ENCODE assay signal across 16 cellular contexts in the genomic region with DNA sequence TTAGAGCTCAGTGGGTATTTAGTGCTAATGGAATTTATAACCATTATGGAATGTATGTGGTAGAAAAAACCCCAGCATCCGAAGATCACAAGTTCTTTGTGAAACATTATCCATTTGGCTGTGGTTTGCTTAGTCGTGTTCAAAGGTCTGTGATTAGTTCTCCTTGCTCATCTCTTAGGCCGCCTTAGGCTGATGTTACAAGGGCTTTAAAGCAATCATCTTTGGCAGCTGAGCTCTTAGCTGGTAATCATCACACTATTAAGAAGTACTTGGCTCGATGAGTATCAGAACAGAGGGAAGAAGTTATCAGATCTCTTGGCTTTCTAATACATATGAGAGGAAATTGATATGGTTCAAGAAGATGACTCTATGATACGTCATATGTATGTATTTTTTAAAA.
A peak's percentile ranks its signal among the peaks of the same experiment; 100 is the strongest.
DNase-seq lines count a peak whose midpoint lies in the region; ATAC-seq, FAIRE-seq and TF ChIP-seq lines count a peak whose summit lies in the region.
"Had no signal": no experiment of that assay in that cellular context is flagged by ENCODE, and none has a peak within 500 bp of the region (broad histone marks: within the 10 kb centered on the region; RNA-seq: fewer than 3 reads in every experiment).

No MANE protein-coding gene starts in this region.

- FAIRE-seq in D721Med (lab: Jason Lieb, UNC), result peak; percentile 97
- FAIRE-seq: TTC549 had no signal

- H3K36me3 ChIP-seq in neural cell (ENCODE audit: insufficient read depth, low read length), result no peaks in the 10 kb centered on the region

- H4K20me1 ChIP-seq in neural cell (ENCODE audit: insufficient read depth), result no peaks in the 10 kb centered on the region

- H3K4me2 ChIP-seq in neural cell (ENCODE audit: low read length), result no peak overlapping the region

- no peak overlapping the region for H3K27ac Mint-ChIP-seq in natural killer cell treated with Interleukin-12 subunit alpha and Interleukin-12 subunit beta and Interleukin-15 and Interleukin-18, amount 100 ng/mL, for 72 hours
- H3K27ac Mint-ChIP-seq: activated naive CD8-positive, alpha-beta T cell treated with anti-CD3 and anti-CD28 coated beads, Interleukin-2, amount 10 ng/mL, durations not matched to agents 7 days and 5 days; CD4-positive, alpha-beta memory T cell had no signal

- TF ChIP-seq CTCF in D721Med (IDR thresholded peaks at IDR 0.05; ENCODE audit: insufficient read depth, missing control alignments), result no peak
- no peak for TF ChIP-seq CTCF in neural cell (IDR thresholded peaks at IDR 0.05; ENCODE audit: poor library complexity, severe bottlenecking)

- H3K4me3 Mint-ChIP-seq in natural killer cell treated with Interleukin-12 subunit alpha and Interleukin-12 subunit beta and Interleukin-15 and Interleukin-18, amount 100 ng/mL, for 72 hours, result no peak overlapping the region
- H3K4me3 Mint-ChIP-seq: activated naive CD8-positive, alpha-beta T cell treated with anti-CD3 and anti-CD28 coated beads, Interleukin-2, amount 10 ng/mL, durations not matched to agents 7 days and 5 days; CD4-positive, alpha-beta memory T cell had no signal

- intact Hi-C loops in posterior cingulate gyrus (cut with DNase I), result no loop called here

- TF ChIP-seq EP300 in neural cell (conservative IDR thresholded peaks at IDR 0.05; ENCODE audit: poor library complexity, severe bottlenecking), result peak; percentile 16

- peaks cover 8% of the 10 kb centered on the region for H3K9me3 Mint-ChIP-seq in natural killer cell treated with Interleukin-12 subunit alpha and Interleukin-12 subunit beta and Interleukin-15 and Interleukin-18, amount 100 ng/mL, for 72 hours
- H3K9me3 Mint-ChIP-seq: activated naive CD8-positive, alpha-beta T cell treated with anti-CD3 and anti-CD28 coated beads, Interleukin-2, amount 10 ng/mL, durations not matched to agents 7 days and 5 days had no signal

- H3K9ac ChIP-seq in neural cell (ENCODE audit: low read length), result no peak overlapping the region

- no peaks in the 10 kb centered on the region for H3K4me1 Mint-ChIP-seq in natural killer cell treated with Interleukin-12 subunit alpha and Interleukin-12 subunit beta and Interleukin-15 and Interleukin-18, amount 100 ng/mL, for 72 hours (ENCODE audit: low read depth in 2 of 2)
- H3K4me1 Mint-ChIP-seq: activated naive CD8-positive, alpha-beta T cell treated with anti-CD3 and anti-CD28 coated beads, Interleukin-2, amount 10 ng/mL, durations not matched to agents 7 days and 5 days; CD4-positive, alpha-beta memory T cell had no signal

- H3K9me2 ChIP-seq in neural cell (ENCODE audit: insufficient read depth, low read length), result no peaks in the 10 kb centered on the region

- no peaks in the 10 kb centered on the region for H3K27me3 ChIP-seq in neural cell (ENCODE audit: insufficient read depth, low read depth, low read length)

- no peak for ATAC-seq in natural killer cell treated with Interleukin-12 subunit alpha and Interleukin-12 subunit beta and Interleukin-15 and Interleukin-18, amount 100 ng/mL, for 72 hours

- no peaks in the 10 kb centered on the region for H3K9me3 ChIP-seq in neural cell (ENCODE audit: low read length)

- no peak overlapping the region for H2AFZ ChIP-seq in neural cell (ENCODE audit: low read depth, low read length)

- no peak overlapping the region for H3K4me3 ChIP-seq in neural cell (ENCODE audit: low read length)

- H3K36me3 Mint-ChIP-seq in natural killer cell treated with Interleukin-12 subunit alpha and Interleukin-12 subunit beta and Interleukin-15 and Interleukin-18, amount 100 ng/mL, for 72 hours, result no peaks in the 10 kb centered on the region
- H3K36me3 Mint-ChIP-seq: activated naive CD8-positive, alpha-beta T cell treated with anti-CD3 and anti-CD28 coated beads, Interleukin-2, amount 10 ng/mL, durations not matched to agents 7 days and 5 days; CD4-positive, alpha-beta memory T cell had no signal

- DNase-seq in D721Med (ENCODE audit: insufficient read length, low spot score), result peak; percentile 24
- peak; percentile 67 for DNase-seq in NCI-H2227 treated with DMSO at 0.1 percent for 48 hours (lab: John Stamatoyannopoulos, UW)
- peak; percentile 23 for DNase-seq in epidermal melanocyte (ENCODE audit: insufficient read length, low spot score)
- no peak for DNase-seq in posterior cingulate gyrus
- DNase-seq in natural killer cell treated with Interleukin-12 subunit alpha and Interleukin-12 subunit beta and Interleukin-15 and Interleukin-18, amount 100 ng/mL, for 72 hours (ENCODE audit: low spot score), result no peak
- no peak for DNase-seq in activated effector memory CD4-positive, alpha-beta T cell treated with Interleukin-2 at 50 U/mL for 16 hours
- no peak for DNase-seq in NCI-H774 (lab: John Stamatoyannopoulos, UW)
- DNase-seq: activated naive CD8-positive, alpha-beta T cell treated with anti-CD3 and anti-CD28 coated beads, Interleukin-2, amount 10 ng/mL, durations not matched to agents 7 days and 5 days; CD4-positive, alpha-beta memory T cell; effector CD4-positive, alpha-beta T cell; hypothalamus; NCI-H1092; NCI-H69; SHP77 treated with DMSO at 0.1 percent for 48 hours had no signal

- no peak for TF ChIP-seq RAD21 in neural cell (conservative IDR thresholded peaks at IDR 0.05)

- H3K79me2 ChIP-seq in neural cell (replicated peaks; ENCODE audit: insufficient read depth, low read length), result no peaks in the 10 kb centered on the region

- no peaks in the 10 kb centered on the region for H3F3A ChIP-seq in neural cell (ENCODE audit: insufficient read depth, low read length, poor library complexity, severe bottlenecking)

- no peaks in the 10 kb centered on the region for H3K27me3 Mint-ChIP-seq in natural killer cell treated with Interleukin-12 subunit alpha and Interleukin-12 subunit beta and Interleukin-15 and Interleukin-18, amount 100 ng/mL, for 72 hours
- H3K27me3 Mint-ChIP-seq: activated naive CD8-positive, alpha-beta T cell treated with anti-CD3 and anti-CD28 coated beads, Interleukin-2, amount 10 ng/mL, durations not matched to agents 7 days and 5 days; CD4-positive, alpha-beta memory T cell had no signal

- H3K27ac ChIP-seq in neural cell (ENCODE audit: low read length), result no peak overlapping the region

TF ChIP-seq in neural cell, 6 proteins besides CTCF, POLR2A, EP300 and RAD21:
- TF ChIP-seq, protein P1, sequence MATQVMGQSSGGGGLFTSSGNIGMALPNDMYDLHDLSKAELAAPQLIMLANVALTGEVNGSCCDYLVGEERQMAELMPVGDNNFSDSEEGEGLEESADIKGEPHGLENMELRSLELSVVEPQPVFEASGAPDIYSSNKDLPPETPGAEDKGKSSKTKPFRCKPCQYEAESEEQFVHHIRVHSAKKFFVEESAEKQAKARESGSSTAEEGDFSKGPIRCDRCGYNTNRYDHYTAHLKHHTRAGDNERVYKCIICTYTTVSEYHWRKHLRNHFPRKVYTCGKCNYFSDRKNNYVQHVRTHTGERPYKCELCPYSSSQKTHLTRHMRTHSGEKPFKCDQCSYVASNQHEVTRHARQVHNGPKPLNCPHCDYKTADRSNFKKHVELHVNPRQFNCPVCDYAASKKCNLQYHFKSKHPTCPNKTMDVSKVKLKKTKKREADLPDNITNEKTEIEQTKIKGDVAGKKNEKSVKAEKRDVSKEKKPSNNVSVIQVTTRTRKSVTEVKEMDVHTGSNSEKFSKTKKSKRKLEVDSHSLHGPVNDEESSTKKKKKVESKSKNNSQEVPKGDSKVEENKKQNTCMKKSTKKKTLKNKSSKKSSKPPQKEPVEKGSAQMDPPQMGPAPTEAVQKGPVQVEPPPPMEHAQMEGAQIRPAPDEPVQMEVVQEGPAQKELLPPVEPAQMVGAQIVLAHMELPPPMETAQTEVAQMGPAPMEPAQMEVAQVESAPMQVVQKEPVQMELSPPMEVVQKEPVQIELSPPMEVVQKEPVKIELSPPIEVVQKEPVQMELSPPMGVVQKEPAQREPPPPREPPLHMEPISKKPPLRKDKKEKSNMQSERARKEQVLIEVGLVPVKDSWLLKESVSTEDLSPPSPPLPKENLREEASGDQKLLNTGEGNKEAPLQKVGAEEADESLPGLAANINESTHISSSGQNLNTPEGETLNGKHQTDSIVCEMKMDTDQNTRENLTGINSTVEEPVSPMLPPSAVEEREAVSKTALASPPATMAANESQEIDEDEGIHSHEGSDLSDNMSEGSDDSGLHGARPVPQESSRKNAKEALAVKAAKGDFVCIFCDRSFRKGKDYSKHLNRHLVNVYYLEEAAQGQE (IDR thresholded peaks at IDR 0.05; ENCODE audit: borderline replicate concordance), result peak; percentile 45
- no peak for TF ChIP-seq EZH2 (IDR thresholded peaks at IDR 0.05; ENCODE audit: borderline replicate concordance, insufficient read depth, low read length, poor library complexity, severe bottlenecking)

Comparison
In these comparisons a context has a peak if more than half of its experiments do, and no peak if none do; other contexts are left out.
1. DNase-seq: peak in D721Med (single experiment), NCI-H2227 treated with DMSO at 0.1 percent for 48 hours (single experiment) and epidermal melanocyte (single experiment); none in posterior cingulate gyrus (0 of 10), natural killer cell treated with Interleukin-12 subunit alpha and Interleukin-12 subunit beta and Interleukin-15 and Interleukin-18, amount 100 ng/mL, for 72 hours (single experiment), activated effector memory CD4-positive, alpha-beta T cell treated with Interleukin-2 at 50 U/mL for 16 hours (single experiment) and NCI-H774 (single experiment).